In the genomic region with DNA sequence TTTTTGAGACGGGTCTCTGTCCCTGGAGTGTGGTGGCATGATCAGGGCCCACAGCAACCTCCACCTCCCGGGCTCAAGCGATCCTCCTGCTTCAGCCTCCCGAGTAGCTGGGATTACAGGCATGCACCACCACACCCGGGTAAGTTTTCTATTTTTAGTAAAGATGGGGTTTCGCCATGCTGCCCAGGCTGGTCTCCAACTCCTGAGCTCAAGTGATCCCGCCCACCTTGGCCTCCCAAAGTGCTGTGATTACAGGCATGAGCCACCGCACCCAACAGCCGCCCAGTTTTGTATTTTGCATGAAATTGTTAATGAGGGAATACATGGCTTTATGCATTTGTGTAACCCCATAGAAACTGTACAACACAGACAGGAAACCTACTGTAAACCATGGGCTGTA, we compare ENCODE assay signal across 9 cellular contexts. TPM values are rescaled to one million over a fixed set of nuclear protein-coding genes. Genes with fewer than 3 reads are reported as not detected.
DNase-seq lines count a peak whose midpoint lies in the region; ATAC-seq and TF ChIP-seq lines count a peak whose summit lies in the region.
"Had no signal": no experiment of that assay in that cellular context is flagged by ENCODE, and none has a peak within 500 bp of the region (broad histone marks: within the 10 kb centered on the region; RNA-seq: fewer than 3 reads in every experiment).

No MANE protein-coding gene starts in this region.

- no peaks in the 10 kb centered on the region for H3K27me3 ChIP-seq in esophagus muscularis mucosa
- no peaks in the 10 kb centered on the region for H3K27me3 ChIP-seq in mesendoderm (ENCODE audit: insufficient read depth, low read length, poor library complexity)
- H3K27me3 ChIP-seq: BE2C had no signal

- no peak overlapping the region for H3K4ac ChIP-seq in mesendoderm (ENCODE audit: low read depth, low read length)

- TF ChIP-seq CTCF in RWPE1 (conservative IDR thresholded peaks at IDR 0.05; ENCODE audit: low read depth): no peak
- no peak for TF ChIP-seq CTCF in esophagus muscularis mucosa (IDR thresholded peaks at IDR 0.05)

- H3K27ac Mint-ChIP-seq in activated CD8-positive, alpha-beta memory T cell treated with anti-CD3 and anti-CD28 coated beads, Interleukin-2, amount 10 ng/mL, durations not matched to agents 7 days and 5 days: peak overlapping the region; percentile 76
- H3K27ac Mint-ChIP-seq in stimulated activated naive CD8-positive, alpha-beta T cell treated with anti-CD3 and anti-CD28 coated beads, Interleukin-15, amount 100 ng/mL, for 72 hours: peak overlapping the region; percentile 42 to 57

- H2AK5ac ChIP-seq in mesendoderm (ENCODE audit: low read length): no peak overlapping the region

- no peak overlapping the region for H2BK5ac ChIP-seq in mesendoderm (ENCODE audit: low read length)

- H3K4me2 ChIP-seq in mesendoderm (ENCODE audit: low read length): no peak overlapping the region

- no peak for TF ChIP-seq POLR2A in esophagus muscularis mucosa (IDR thresholded peaks at IDR 0.05; ENCODE audit: low read depth)

- peak overlapping the region; percentile 84 for H3K4me3 Mint-ChIP-seq in activated CD8-positive, alpha-beta memory T cell treated with anti-CD3 and anti-CD28 coated beads, Interleukin-2, amount 10 ng/mL, durations not matched to agents 7 days and 5 days
- H3K4me3 Mint-ChIP-seq in stimulated activated naive CD8-positive, alpha-beta T cell treated with anti-CD3 and anti-CD28 coated beads, Interleukin-15, amount 100 ng/mL, for 72 hours: peak overlapping the region; percentile 44 to 91

- no peak overlapping the region for H4K8ac ChIP-seq in mesendoderm (ENCODE audit: low read depth, low read length)

- H3K27me3 Mint-ChIP-seq in activated CD8-positive, alpha-beta memory T cell treated with anti-CD3 and anti-CD28 coated beads, Interleukin-2, amount 10 ng/mL, durations not matched to agents 7 days and 5 days: no peaks in the 10 kb centered on the region
- no peaks in the 10 kb centered on the region for H3K27me3 Mint-ChIP-seq in stimulated activated naive CD8-positive, alpha-beta T cell treated with anti-CD3 and anti-CD28 coated beads, Interleukin-15, amount 100 ng/mL, for 72 hours

- H2BK15ac ChIP-seq in mesendoderm (replicated peaks; ENCODE audit: low read depth): no peak overlapping the region

- H3K4me3 ChIP-seq in esophagus muscularis mucosa: peak overlapping the region in 3 of 4 donors; percentile 46 to 61 (median 59)
- no peak overlapping the region for H3K4me3 ChIP-seq in mesendoderm (ENCODE audit: low read length)

- no peak for TF ChIP-seq EP300 in esophagus muscularis mucosa (IDR thresholded peaks at IDR 0.05)

- no peak overlapping the region for H3K18ac ChIP-seq in mesendoderm (ENCODE audit: low read length)

- no peaks in the 10 kb centered on the region for H3K79me1 ChIP-seq in mesendoderm (ENCODE audit: low read length)

- peaks cover 30% of the 10 kb centered on the region for H3K4me1 Mint-ChIP-seq in activated CD8-positive, alpha-beta memory T cell treated with anti-CD3 and anti-CD28 coated beads, Interleukin-2, amount 10 ng/mL, durations not matched to agents 7 days and 5 days
- peaks cover 58% of the 10 kb centered on the region for H3K4me1 Mint-ChIP-seq in stimulated activated naive CD8-positive, alpha-beta T cell treated with anti-CD3 and anti-CD28 coated beads, Interleukin-15, amount 100 ng/mL, for 72 hours

- no peaks in the 10 kb centered on the region for H3K9me3 ChIP-seq in esophagus muscularis mucosa
- H3K9me3 ChIP-seq: BE2C had no signal

- ATAC-seq in activated CD8-positive, alpha-beta memory T cell treated with anti-CD3 and anti-CD28 coated beads, Interleukin-2, amount 10 ng/mL, durations not matched to agents 7 days and 5 days: no peak
- ATAC-seq in stimulated activated naive CD8-positive, alpha-beta T cell treated with anti-CD3 and anti-CD28 coated beads, Interleukin-15, amount 100 ng/mL, for 72 hours: no peak
- ATAC-seq in HG02938 (IDR thresholded peaks at IDR 0.05; ENCODE audit: unreplicated experiment): no peak

- no peak overlapping the region for H4K5ac ChIP-seq in mesendoderm (ENCODE audit: low read length)

- POLR2A ChIA-PET in RWPE1 (lab: Yijun Ruan, JAX; ENCODE audit: low non-redundant PET): interaction anchor here (0.5 to 1.4 kb wide), 4 partner anchors 18 to 134 kb away, joined by 3 to 4 read pairs (median 4); partner anchors contain the start of genes IDH3G and SSR4

- H3K4me1 ChIP-seq in esophagus muscularis mucosa: peaks cover 32 to 67% (median 47%) of the 10 kb centered on the region in 4 donors
- peaks cover 3% of the 10 kb centered on the region for H3K4me1 ChIP-seq in mesendoderm (ENCODE audit: control insufficient read depth, low read depth, low read length)

- H3K9me3 Mint-ChIP-seq in activated CD8-positive, alpha-beta memory T cell treated with anti-CD3 and anti-CD28 coated beads, Interleukin-2, amount 10 ng/mL, durations not matched to agents 7 days and 5 days (ENCODE audit: low read depth): no peaks in the 10 kb centered on the region
- no peaks in the 10 kb centered on the region for H3K9me3 Mint-ChIP-seq in stimulated activated naive CD8-positive, alpha-beta T cell treated with anti-CD3 and anti-CD28 coated beads, Interleukin-15, amount 100 ng/mL, for 72 hours

- DNase-seq in activated CD8-positive, alpha-beta memory T cell treated with anti-CD3 and anti-CD28 coated beads, Interleukin-2, amount 10 ng/mL, durations not matched to agents 7 days and 5 days: no peak
- no peak for DNase-seq in activated CD8-positive, alpha-beta memory T cell treated with anti-CD3 and anti-CD28 coated beads for 24 hours
- DNase-seq in RWPE1 (ENCODE audit: low spot score) (no peak), esophagus muscularis mucosa (ENCODE audit: extremely low spot score) (no peak), cerebellar nuclear complex (lab: John Stamatoyannopoulos, UW) (no peak), mesendoderm (no peak)
- DNase-seq in stimulated activated naive CD8-positive, alpha-beta T cell treated with anti-CD3 and anti-CD28 coated beads, Interleukin-15, amount 100 ng/mL, for 72 hours: no peak

- H3K36me3 Mint-ChIP-seq in activated CD8-positive, alpha-beta memory T cell treated with anti-CD3 and anti-CD28 coated beads, Interleukin-2, amount 10 ng/mL, durations not matched to agents 7 days and 5 days: peaks cover 23% of the 10 kb centered on the region

- 68% methylated on average over 9 of the region's 9 CpGs for WGBS in esophagus muscularis mucosa
- no CpG with 5 or more reads among the region's 9 CpGs for WGBS in mesendoderm (ENCODE audit: extremely low coverage, insufficient coverage, low lambda C conversion rate)

- H3K36me3 ChIP-seq in esophagus muscularis mucosa (peaks cover 0 to 45% (median 33%) of the 10 kb centered on the region in 4 donors), mesendoderm (ENCODE audit: control insufficient read depth, insufficient read depth, low read length) (no peaks in the 10 kb centered on the region)

- H3K56ac ChIP-seq in mesendoderm (ENCODE audit: low read length): no peak overlapping the region

- intact Hi-C loops in esophagus muscularis mucosa (cut with DNase I): no loop called here

- CTCF ChIA-PET in activated CD8-positive, alpha-beta memory T cell treated with anti-CD3 and anti-CD28 coated beads, Interleukin-2, amount 10 ng/mL, durations not matched to agents 7 days and 5 days (lab: Charles Lee): interaction anchor here (7.7 to 10.2 kb wide), 2 partner anchors 20 to 40 kb away, joined by 49 to 190 read pairs; partner anchors contain the start of genes HCFC1 and RENBP
- CTCF ChIA-PET in RWPE1 (lab: Yijun Ruan, JAX): no interaction called here

- H3K27ac ChIP-seq in RWPE1 (peak overlapping the region; percentile 96), esophagus muscularis mucosa (replicated peaks in 1 of 4) (peak overlapping the region; percentile 59 to 94 (median 70)), mesendoderm (ENCODE audit: low read depth, low read length) (no peak overlapping the region)

- H3K79me2 ChIP-seq in mesendoderm (ENCODE audit: control insufficient read depth, insufficient read depth, low read length): peaks cover 3% of the 10 kb centered on the region

- H3K9ac ChIP-seq in mesendoderm (ENCODE audit: low read length): no peak overlapping the region

- H3K23ac ChIP-seq in mesendoderm (ENCODE audit: low read length): no peak overlapping the region

- no peak overlapping the region for H2BK120ac ChIP-seq in mesendoderm (ENCODE audit: low read depth, low read length)

RNA-seq across cellular contexts. Expression of gene ARHGAP4, which starts 2.8 kb away (rescaled TPM):
- 100 to 1,000 TPM; 188 to 300 TPM for total RNA-seq in activated CD8-positive, alpha-beta memory T cell treated with anti-CD3 and anti-CD28 coated beads, Interleukin-2, amount 10 ng/mL, durations not matched to agents 7 days and 5 days
- 10 to 100 TPM; 15.9 to 22.4 (median 17.7) TPM for total RNA-seq in esophagus muscularis mucosa
- 12.4 TPM for polyA plus RNA-seq in mesendoderm (2013, experiment 1 of 2)
- polyA plus RNA-seq in mesendoderm (2013, experiment 2 of 2): 12.0 TPM

RNA-seq across cellular contexts. Expression of gene NAA10, which starts 6.0 kb away (rescaled TPM):
- total RNA-seq in activated CD8-positive, alpha-beta memory T cell treated with anti-CD3 and anti-CD28 coated beads, Interleukin-2, amount 10 ng/mL, durations not matched to agents 7 days and 5 days: 100 to 1,000 TPM in 1 of 2 experiments, 10 to 100 TPM in 1; 92.8 to 115 TPM
- 100 to 1,000 TPM in 2 of 4 donors, 10 to 100 TPM in 2; 89.3 to 106 (median 95.4) TPM for total RNA-seq in esophagus muscularis mucosa
- polyA plus RNA-seq in mesendoderm (2013, experiment 1 of 2): 120 TPM
- 121 TPM for polyA plus RNA-seq in mesendoderm (2013, experiment 2 of 2)

RNA-seq across cellular contexts. Expression of gene RENBP, which starts 15.6 kb away (rescaled TPM):
- total RNA-seq in activated CD8-positive, alpha-beta memory T cell treated with anti-CD3 and anti-CD28 coated beads, Interleukin-2, amount 10 ng/mL, durations not matched to agents 7 days and 5 days: 1 to 10 TPM; 6.8 to 7.5 TPM
- 10 to 100 TPM in 1 of 4 donors, 1 to 10 TPM in 3; 8.0 to 12.6 (median 9.1) TPM for total RNA-seq in esophagus muscularis mucosa
- 1.8 TPM for polyA plus RNA-seq in mesendoderm (2013, experiment 1 of 2)
- polyA plus RNA-seq in mesendoderm (2013, experiment 2 of 2): 1.7 TPM

RNA-seq across cellular contexts. Expression of gene AVPR2, which starts 24.4 kb away (rescaled TPM):
- not detected for total RNA-seq in activated CD8-positive, alpha-beta memory T cell treated with anti-CD3 and anti-CD28 coated beads, Interleukin-2, amount 10 ng/mL, durations not matched to agents 7 days and 5 days
- 1 to 10 TPM; 1.2 to 7.6 (median 4.5) TPM for total RNA-seq in esophagus muscularis mucosa
- polyA plus RNA-seq in mesendoderm (2013, experiment 1 of 2): 0.03 TPM
- polyA plus RNA-seq in mesendoderm (2013, experiment 2 of 2): 0.03 TPM

RNA-seq across cellular contexts. Expression of gene HCFC1, which starts 42.8 kb away (rescaled TPM):
- 100 to 1,000 TPM; 136 to 138 TPM for total RNA-seq in activated CD8-positive, alpha-beta memory T cell treated with anti-CD3 and anti-CD28 coated beads, Interleukin-2, amount 10 ng/mL, durations not matched to agents 7 days and 5 days
- 100 to 1,000 TPM in 1 of 4 donors, 10 to 100 TPM in 3; 50.7 to 102 (median 60.8) TPM for total RNA-seq in esophagus muscularis mucosa
- 76.6 TPM for polyA plus RNA-seq in mesendoderm (2013, experiment 1 of 2)
- polyA plus RNA-seq in mesendoderm (2013, experiment 2 of 2): 74.0 TPM

Comparison
In these comparisons a context has a peak if more than half of its experiments do, and no peak if none do; other contexts are left out.
1. RNA of gene ARHGAP4, which starts 2.8 kb away (total RNA-seq): 188 to 300 TPM in activated CD8-positive, alpha-beta memory T cell treated with anti-CD3 and anti-CD28 coated beads, Interleukin-2, amount 10 ng/mL, durations not matched to agents 7 days and 5 days; 15.9 to 22.4 TPM in esophagus muscularis mucosa; every median in the first group is over 4 times any median in the second.